ENCODE assay signal across 1 cellular context in genomic region chr18:22349317-22349898, GRCh38.
TF ChIP-seq lines count a peak whose summit lies in the region.

No MANE protein-coding gene starts in this region.

TF ChIP-seq in H1, 55 proteins besides CTCF, POLR2A, EP300 and RAD21 (continued from another document):
- TF ChIP-seq BRCA1 (IDR thresholded peaks at IDR 0.05; ENCODE audit: low read depth, low read length): no peak
- TF ChIP-seq SIRT6 (IDR thresholded peaks at IDR 0.05; ENCODE audit: low read length): no peak
- TF ChIP-seq KDM1A (IDR thresholded peaks at IDR 0.05; ENCODE audit: borderline replicate concordance, low read length): 0 out of 2 replicates have a peak, but pooled peaks have one; percentile 3
- TF ChIP-seq KDM5A (IDR thresholded peaks at IDR 0.05; ENCODE audit: low read length): no peak
- peak; percentile 10 for TF ChIP-seq ASH2L (IDR thresholded peaks at IDR 0.05; ENCODE audit: low read length)
- TF ChIP-seq JUND (IDR thresholded peaks at IDR 0.05; ENCODE audit: low read length): no peak
- TF ChIP-seq SIX5 (IDR thresholded peaks at IDR 0.05; ENCODE audit: low read depth, low read length): no peak
- peak; percentile 80 for TF ChIP-seq RNF2 (IDR thresholded peaks at IDR 0.05; ENCODE audit: borderline replicate concordance, low read depth, low read length, missing control alignments, poor library complexity, severe bottlenecking)
- no peak for TF ChIP-seq JUN (IDR thresholded peaks at IDR 0.05; ENCODE audit: low read depth, low read length)
- TF ChIP-seq BCL11A (IDR thresholded peaks at IDR 0.05; ENCODE audit: low read depth in 2 of 2, low read length in 2 of 2): no peak
TF ChIP-seq in H1: peak in this region for 5.
